In genomic region chr11:57741132-57742086, GRCh38 we compare ENCODE assay signal across 8 cellular contexts. TPM values are rescaled to one million over a fixed set of nuclear protein-coding genes. Genes with fewer than 3 reads are reported as not detected.
A peak's percentile ranks its signal among the peaks of the same experiment; 100 is the strongest.
DNase-seq lines count a peak whose midpoint lies in the region; ATAC-seq, FAIRE-seq and TF ChIP-seq lines count a peak whose summit lies in the region.

TSS of gene SELENOH (plus strand) at chr11:57741491. CDS start at chr11:57741596, 105 bp downstream.

- DNase-seq in D721Med (ENCODE audit: insufficient read length, low spot score) = peak; percentile 83
- DNase-seq in HuH-7.5 (ENCODE audit: low spot score) = peak; percentile 99
- peak; percentile 97 for DNase-seq in OCI-LY7 (ENCODE audit: low spot score)
- peak; percentile 96 for DNase-seq in activated T-cell treated with anti-CD3 and anti-CD28 coated beads for 24 hours (ENCODE audit: low read depth)
- DNase-seq in epidermal melanocyte (ENCODE audit: insufficient read length, low spot score) = peak; percentile 94
- peak; percentile 92 for DNase-seq in middle frontal gyrus (ENCODE audit: extremely low spot score, low spot score)
- DNase-seq in stimulated activated CD8-positive, alpha-beta memory T cell treated with anti-CD3 and anti-CD28 coated beads, Interleukin-2, amount 100 ng/mL, for 48 hours (ENCODE audit: low read depth in 2 of 2) = peak; percentile 89 to 94

- peak within 1 kb of the TSS; percentile 97 for H3K4me3 ChIP-seq in OCI-LY7 (ENCODE audit: low read depth, low read length, poor library complexity, severe bottlenecking)

- peak within 1 kb of the TSS; percentile 90 for H3K4me2 ChIP-seq in OCI-LY7 (ENCODE audit: low read length)

- peak within 1 kb of the TSS; percentile 77 for H3K27ac ChIP-seq in OCI-LY7 (ENCODE audit: low read depth, low read length, poor library complexity, severe bottlenecking)

- H4K20me1 ChIP-seq in OCI-LY7 (ENCODE audit: insufficient read depth, low read length) = peaks cover 6% of the 10 kb centered on the region; the same call in 1 of the 2 replicates

- FAIRE-seq in D721Med (lab: Jason Lieb, UNC) = no peak

- peak within 1 kb of the TSS; percentile 76; the same call in 1 of the 2 replicates for H2AFZ ChIP-seq in OCI-LY7 (ENCODE audit: low read length)

- peaks cover 92% of the 10 kb centered on the region for H3K36me3 ChIP-seq in OCI-LY7 (ENCODE audit: insufficient read depth, low read length)

- H3K9me2 ChIP-seq in OCI-LY7 (ENCODE audit: insufficient read depth, low read length) = no peaks in the 10 kb centered on the region

- no TSS peak for BruUV-seq in OCI-LY7 (replicated peaks; lab: Mats Ljungman, UMichigan)

- H3K9me3 ChIP-seq in OCI-LY7 (ENCODE audit: low read length) = no peaks in the 10 kb centered on the region

- CTCF ChIA-PET in OCI-LY7 (lab: Charles Lee; ENCODE audit: unreplicated experiment) = no interaction called here

- ATAC-seq in GM21526 (IDR thresholded peaks at IDR 0.05; ENCODE audit: low FRiP score, unreplicated experiment) = peak; percentile 86

- intact Hi-C loops in OCI-LY7 (cut with micrococcal nuclease; ENCODE audit: unreplicated experiment) = loop anchor here (1.0 to 10.0 kb wide), 6 partner anchors 29 to 836 kb away; partner anchors contain the start of genes LPXN, MED19, P2RX3 and SSRP1

- TF ChIP-seq CTCF in D721Med (IDR thresholded peaks at IDR 0.05; ENCODE audit: insufficient read depth, missing control alignments) (no peak), OCI-LY7 (conservative IDR thresholded peaks at IDR 0.05; ENCODE audit: low read length) (no peak)

- H3K4me1 ChIP-seq in OCI-LY7 (ENCODE audit: insufficient read depth, low read length, poor library complexity, severe bottlenecking) = peaks cover 20% of the 10 kb centered on the region

- POLR2A ChIA-PET in OCI-LY7 (lab: Charles Lee) = interaction anchor here (0.6 to 1.2 kb wide), 7 partner anchors 14 to 767 kb away, joined by 3 to 6 read pairs (median 4); partner anchors contain the start of gene MED19

- peaks cover 27% of the 10 kb centered on the region for H3K79me2 ChIP-seq in OCI-LY7 (ENCODE audit: insufficient read depth, low read depth, low read length)

RNA-seq across cellular contexts. Expression of gene SELENOH, which starts in this region (rescaled TPM):
- total RNA-seq in OCI-LY7 (2014; rRNA removed; shearing (Covaris generic)) = 181 and 229 TPM in 2 replicates
- total RNA-seq in OCI-LY7 (2022) = 144 and 169 TPM in 2 replicates

Comparison
In these comparisons a context has a peak if more than half of its experiments do, and no peak if none do; other contexts are left out.
1. Peak in every context shown above with its lines: DNase-seq, ATAC-seq, H3K4me3 ChIP-seq and H3K27ac ChIP-seq.